2 cellular contexts compared by ENCODE assay signal in the genomic region with DNA sequence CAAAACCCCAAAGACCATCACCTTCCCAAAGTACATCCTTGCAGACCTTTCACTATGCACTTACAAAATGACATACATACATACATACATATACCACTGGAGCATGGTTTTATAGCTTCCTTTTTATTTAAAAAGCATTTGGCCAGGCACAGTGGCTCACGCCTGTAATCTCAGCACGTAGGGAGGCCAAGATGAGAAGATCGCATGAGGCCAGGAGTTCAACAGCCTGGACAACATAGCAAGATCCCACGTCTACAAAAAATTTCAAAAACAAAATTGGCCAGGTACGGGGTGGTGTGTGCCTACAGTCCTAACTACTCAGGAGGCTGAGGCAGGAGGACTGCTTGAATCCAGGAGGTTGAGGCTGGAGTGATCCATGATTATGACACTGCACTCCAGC.
TF ChIP-seq lines count a peak whose summit lies in the region.

No MANE protein-coding gene starts in this region.

TF ChIP-seq in HepG2, 621 proteins besides CTCF, POLR2A, EP300 and RAD21:
- TF ChIP-seq ZFP41 (CRISPR knock-in tag; IDR thresholded peaks at IDR 0.05; ENCODE audit: borderline replicate concordance) (no peak), RBM22 (optimal IDR thresholded peaks at IDR 0.05; ENCODE audit: low read length) (peak; percentile 71), ZNF121 (CRISPR knock-in tag; IDR thresholded peaks at IDR 0.05) (peak; percentile 90)
TF ChIP-seq in HepG2: peak in this region for 2.

TF ChIP-seq in IMR-90, 13 proteins besides CTCF, POLR2A, EP300 and RAD21:
- TF ChIP-seq SMC3 (IDR thresholded peaks at IDR 0.05; ENCODE audit: low read depth, low read length) (no peak), CHD1 (IDR thresholded peaks at IDR 0.05; ENCODE audit: low read depth, low read length) (no peak), MXI1 (IDR thresholded peaks at IDR 0.05; ENCODE audit: borderline replicate concordance, low read depth, low read length) (no peak), MAZ (IDR thresholded peaks at IDR 0.05; ENCODE audit: borderline replicate concordance, low read depth, low read length) (no peak), NFE2L2 (IDR thresholded peaks at IDR 0.05; ENCODE audit: low read depth, low read length) (no peak), RCOR1 (IDR thresholded peaks at IDR 0.05; ENCODE audit: insufficient replicate concordance, low read length) (no peak)
- TF ChIP-seq, protein P1, sequence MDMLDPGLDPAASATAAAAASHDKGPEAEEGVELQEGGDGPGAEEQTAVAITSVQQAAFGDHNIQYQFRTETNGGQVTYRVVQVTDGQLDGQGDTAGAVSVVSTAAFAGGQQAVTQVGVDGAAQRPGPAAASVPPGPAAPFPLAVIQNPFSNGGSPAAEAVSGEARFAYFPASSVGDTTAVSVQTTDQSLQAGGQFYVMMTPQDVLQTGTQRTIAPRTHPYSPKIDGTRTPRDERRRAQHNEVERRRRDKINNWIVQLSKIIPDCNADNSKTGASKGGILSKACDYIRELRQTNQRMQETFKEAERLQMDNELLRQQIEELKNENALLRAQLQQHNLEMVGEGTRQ (IDR thresholded peaks at IDR 0.05; ENCODE audit: low read depth, low read length), result no peak
